ENCODE assay signal across 8 cellular contexts in genomic region chr19:48674921-48675824, GRCh38. TPM values are rescaled to one million over a fixed set of nuclear protein-coding genes. Genes with fewer than 3 reads are reported as not detected.
DNase-seq lines count a peak whose midpoint lies in the region; ATAC-seq, FAIRE-seq and TF ChIP-seq lines count a peak whose summit lies in the region.

No MANE protein-coding gene starts in this region.

- H3K27ac ChIP-seq in Karpas-422 (ENCODE audit: low read length) (no peak overlapping the region), neural cell (ENCODE audit: low read length) (no peak overlapping the region)

- H4K20me1 ChIP-seq in Karpas-422 (ENCODE audit: insufficient read depth, low read depth, low read length) (no peaks in the 10 kb centered on the region), neural cell (ENCODE audit: insufficient read depth) (no peaks in the 10 kb centered on the region)

- no peaks in the 10 kb centered on the region for H3K79me2 ChIP-seq in Karpas-422 (ENCODE audit: low read length)
- no peaks in the 10 kb centered on the region for H3K79me2 ChIP-seq in neural cell (replicated peaks; ENCODE audit: insufficient read depth, low read length)

- H2AFZ ChIP-seq in Karpas-422 (ENCODE audit: low read length) = no peak overlapping the region
- H2AFZ ChIP-seq in neural cell (ENCODE audit: low read depth, low read length) = no peak overlapping the region

- H3K36me3 Mint-ChIP-seq in activated T-helper 1 cell treated with anti-CD3 and anti-CD28 coated beads, Interleukin-12 subunit alpha, Interleukin-12 subunit beta, Interleukin-2, Interleukin-4 antibody, amounts not matched to agents 30 ng/mL and 10 ng/mL and 1 ng/mL, durations not matched to agents 14 hours and 24 hours and 36 hours (ENCODE audit: low read depth) = no peaks in the 10 kb centered on the region

- peaks cover 8% of the 10 kb centered on the region for H3K4me1 Mint-ChIP-seq in activated T-helper 1 cell treated with anti-CD3 and anti-CD28 coated beads, Interleukin-12 subunit alpha, Interleukin-12 subunit beta, Interleukin-2, Interleukin-4 antibody, amounts not matched to agents 30 ng/mL and 10 ng/mL and 1 ng/mL, durations not matched to agents 14 hours and 24 hours and 36 hours (ENCODE audit: low read depth)

- peak; percentile 88 for TF ChIP-seq CTCF in D721Med (IDR thresholded peaks at IDR 0.05; ENCODE audit: insufficient read depth, missing control alignments)
- peak; percentile 90 for TF ChIP-seq CTCF in neural cell (IDR thresholded peaks at IDR 0.05; ENCODE audit: poor library complexity, severe bottlenecking)

- H3K4me2 ChIP-seq in Karpas-422 (ENCODE audit: low read depth, low read length, poor library complexity, severe bottlenecking) (no peak overlapping the region), neural cell (ENCODE audit: low read length) (no peak overlapping the region)

- H3K4me1 ChIP-seq in Karpas-422 (ENCODE audit: low read length) = no peaks in the 10 kb centered on the region

- no peaks in the 10 kb centered on the region for H3F3A ChIP-seq in neural cell (ENCODE audit: insufficient read depth, low read length, poor library complexity, severe bottlenecking)

- H3K27me3 ChIP-seq in Karpas-422 (ENCODE audit: low read length) (no peaks in the 10 kb centered on the region), neural cell (ENCODE audit: insufficient read depth, low read depth, low read length) (no peaks in the 10 kb centered on the region)

- no peak for FAIRE-seq in D721Med (lab: Jason Lieb, UNC)

- H3K9me2 ChIP-seq in Karpas-422 (replicated peaks; ENCODE audit: insufficient read depth, low read length) (no peaks in the 10 kb centered on the region), neural cell (ENCODE audit: insufficient read depth, low read length) (no peaks in the 10 kb centered on the region)

- H3K36me3 ChIP-seq in Karpas-422 (ENCODE audit: insufficient read depth, low read length) (no peaks in the 10 kb centered on the region), neural cell (ENCODE audit: insufficient read depth, low read length) (no peaks in the 10 kb centered on the region)

- TF ChIP-seq RAD21 in neural cell (conservative IDR thresholded peaks at IDR 0.05) = peak; percentile 78

- no peaks in the 10 kb centered on the region for H3K9me3 Mint-ChIP-seq in activated T-helper 1 cell treated with anti-CD3 and anti-CD28 coated beads, Interleukin-12 subunit alpha, Interleukin-12 subunit beta, Interleukin-2, Interleukin-4 antibody, amounts not matched to agents 30 ng/mL and 10 ng/mL and 1 ng/mL, durations not matched to agents 14 hours and 24 hours and 36 hours

- intact Hi-C loops in activated T-helper 1 cell treated with anti-CD3 and anti-CD28 coated beads, Interleukin-12 subunit alpha, Interleukin-12 subunit beta, Interleukin-2, Interleukin-4 antibody, amounts not matched to agents 30 ng/mL and 10 ng/mL and 1 ng/mL, durations not matched to agents 14 hours and 24 hours and 36 hours (cut with micrococcal nuclease) = loop anchor here (1.0 to 2.0 kb wide), 3 partner anchors 14 to 64 kb away; partner anchors contain the start of gene CA11

- peaks cover 4% of the 10 kb centered on the region for H3K27me3 Mint-ChIP-seq in activated T-helper 1 cell treated with anti-CD3 and anti-CD28 coated beads, Interleukin-12 subunit alpha, Interleukin-12 subunit beta, Interleukin-2, Interleukin-4 antibody, amounts not matched to agents 30 ng/mL and 10 ng/mL and 1 ng/mL, durations not matched to agents 14 hours and 24 hours and 36 hours (ENCODE audit: insufficient read depth)

- DNase-seq in D721Med (ENCODE audit: insufficient read length, low spot score) (peak; percentile 95), Karpas-422 (peak; percentile 92), RKO (ENCODE audit: low spot score) (peak; percentile 85), fibroblast of peridontal ligament (ENCODE audit: extremely low read depth) (peak; percentile 83)
- DNase-seq in activated T-helper 1 cell treated with anti-CD3 and anti-CD28 coated beads, Interleukin-12 subunit alpha, Interleukin-12 subunit beta, Interleukin-2, Interleukin-4 antibody, amounts not matched to agents 30 ng/mL and 10 ng/mL and 1 ng/mL, durations not matched to agents 14 hours and 24 hours and 36 hours (ENCODE audit: low spot score) = peak; percentile 69
- peak; percentile 67 for DNase-seq in stimulated activated naive CD4-positive, alpha-beta T cell treated with Interleukin-2 at 50 U/mL for 16 hours (lab: John Stamatoyannopoulos, UW)

- H3K4me3 Mint-ChIP-seq in activated T-helper 1 cell treated with anti-CD3 and anti-CD28 coated beads, Interleukin-12 subunit alpha, Interleukin-12 subunit beta, Interleukin-2, Interleukin-4 antibody, amounts not matched to agents 30 ng/mL and 10 ng/mL and 1 ng/mL, durations not matched to agents 14 hours and 24 hours and 36 hours = no peak overlapping the region

- H3K9ac ChIP-seq in Karpas-422 (ENCODE audit: low read length) (no peak overlapping the region), neural cell (ENCODE audit: low read length) (no peak overlapping the region)

- H3K27ac Mint-ChIP-seq in activated T-helper 1 cell treated with anti-CD3 and anti-CD28 coated beads, Interleukin-12 subunit alpha, Interleukin-12 subunit beta, Interleukin-2, Interleukin-4 antibody, amounts not matched to agents 30 ng/mL and 10 ng/mL and 1 ng/mL, durations not matched to agents 14 hours and 24 hours and 36 hours = no peak overlapping the region

- no peaks in the 10 kb centered on the region for H3K9me3 ChIP-seq in Karpas-422 (ENCODE audit: low read length)
- no peaks in the 10 kb centered on the region for H3K9me3 ChIP-seq in neural cell (ENCODE audit: low read length)

- TF ChIP-seq EP300 in neural cell (conservative IDR thresholded peaks at IDR 0.05; ENCODE audit: poor library complexity, severe bottlenecking) = no peak

- ATAC-seq in HG03571 (IDR thresholded peaks at IDR 0.05; ENCODE audit: unreplicated experiment) = no peak

- H3K4me3 ChIP-seq in Karpas-422 (ENCODE audit: low read length) (no peak overlapping the region), neural cell (ENCODE audit: low read length) (no peak overlapping the region)

TF ChIP-seq in neural cell, 6 proteins besides CTCF, POLR2A, EP300 and RAD21 (continues in another document):
- no peak for TF ChIP-seq REST (IDR thresholded peaks at IDR 0.05; ENCODE audit: borderline replicate concordance)

RNA-seq across cellular contexts. Expression of gene NTN5, which starts 2.4 kb away (rescaled TPM):
- total RNA-seq in Karpas-422 (2014; rRNA removed; shearing (Covaris generic); ENCODE audit: low replicate concordance) = 0.83 TPM in 1 of 2 replicates, not detected in the other
- total RNA-seq in activated T-helper 1 cell treated with anti-CD3 and anti-CD28 coated beads, Interleukin-12 subunit alpha, Interleukin-12 subunit beta, Interleukin-2, Interleukin-4 antibody, amounts not matched to agents 30 ng/mL and 10 ng/mL and 1 ng/mL, durations not matched to agents 14 hours and 24 hours and 36 hours = 0.44 and 0.54 TPM in 2 replicates
- 1.0 TPM in 1 of 2 replicates, not detected in the other for polyA plus RNA-seq in neural cell
- not detected in 2 replicates for polyA minus RNA-seq in neural cell

RNA-seq across cellular contexts. Expression of gene FUT2, which starts 20.6 kb away (rescaled TPM):
- not detected in 2 replicates for total RNA-seq in Karpas-422 (2014; rRNA removed; shearing (Covaris generic); ENCODE audit: low replicate concordance)
- not detected in 2 replicates for total RNA-seq in activated T-helper 1 cell treated with anti-CD3 and anti-CD28 coated beads, Interleukin-12 subunit alpha, Interleukin-12 subunit beta, Interleukin-2, Interleukin-4 antibody, amounts not matched to agents 30 ng/mL and 10 ng/mL and 1 ng/mL, durations not matched to agents 14 hours and 24 hours and 36 hours
- polyA plus RNA-seq in neural cell = not detected in 2 replicates
- polyA minus RNA-seq in neural cell = not detected in 2 replicates

RNA-seq across cellular contexts. Expression of gene CA11, which starts 29.2 kb away (rescaled TPM):
- total RNA-seq in Karpas-422 (2014; rRNA removed; shearing (Covaris generic); ENCODE audit: low replicate concordance) = not detected in 2 replicates
- total RNA-seq in activated T-helper 1 cell treated with anti-CD3 and anti-CD28 coated beads, Interleukin-12 subunit alpha, Interleukin-12 subunit beta, Interleukin-2, Interleukin-4 antibody, amounts not matched to agents 30 ng/mL and 10 ng/mL and 1 ng/mL, durations not matched to agents 14 hours and 24 hours and 36 hours = 13.0 and 13.9 TPM in 2 replicates
- 105 and 108 TPM in 2 replicates for polyA plus RNA-seq in neural cell
- 50.0 and 57.7 TPM in 2 replicates for polyA minus RNA-seq in neural cell

RNA-seq across cellular contexts. Expression of gene DBP, which starts 38.0 kb away (rescaled TPM):
- 8.5 and 16.4 TPM in 2 replicates for total RNA-seq in Karpas-422 (2014; rRNA removed; shearing (Covaris generic); ENCODE audit: low replicate concordance)
- 8.5 and 9.1 TPM in 2 replicates for total RNA-seq in activated T-helper 1 cell treated with anti-CD3 and anti-CD28 coated beads, Interleukin-12 subunit alpha, Interleukin-12 subunit beta, Interleukin-2, Interleukin-4 antibody, amounts not matched to agents 30 ng/mL and 10 ng/mL and 1 ng/mL, durations not matched to agents 14 hours and 24 hours and 36 hours
- 1.0 and 3.6 TPM in 2 replicates for polyA plus RNA-seq in neural cell
- 5.4 TPM in 2 replicates for polyA minus RNA-seq in neural cell

RNA-seq across cellular contexts. Expression of gene MAMSTR, which starts 44.4 kb away (rescaled TPM):
- 0.58 and 0.78 TPM in 2 replicates for total RNA-seq in Karpas-422 (2014; rRNA removed; shearing (Covaris generic); ENCODE audit: low replicate concordance)
- 1.4 and 1.7 TPM in 2 replicates for total RNA-seq in activated T-helper 1 cell treated with anti-CD3 and anti-CD28 coated beads, Interleukin-12 subunit alpha, Interleukin-12 subunit beta, Interleukin-2, Interleukin-4 antibody, amounts not matched to agents 30 ng/mL and 10 ng/mL and 1 ng/mL, durations not matched to agents 14 hours and 24 hours and 36 hours
- polyA plus RNA-seq in neural cell = 0.36 and 0.96 TPM in 2 replicates
- 0.69 and 0.73 TPM in 2 replicates for polyA minus RNA-seq in neural cell
